In the genomic region with DNA sequence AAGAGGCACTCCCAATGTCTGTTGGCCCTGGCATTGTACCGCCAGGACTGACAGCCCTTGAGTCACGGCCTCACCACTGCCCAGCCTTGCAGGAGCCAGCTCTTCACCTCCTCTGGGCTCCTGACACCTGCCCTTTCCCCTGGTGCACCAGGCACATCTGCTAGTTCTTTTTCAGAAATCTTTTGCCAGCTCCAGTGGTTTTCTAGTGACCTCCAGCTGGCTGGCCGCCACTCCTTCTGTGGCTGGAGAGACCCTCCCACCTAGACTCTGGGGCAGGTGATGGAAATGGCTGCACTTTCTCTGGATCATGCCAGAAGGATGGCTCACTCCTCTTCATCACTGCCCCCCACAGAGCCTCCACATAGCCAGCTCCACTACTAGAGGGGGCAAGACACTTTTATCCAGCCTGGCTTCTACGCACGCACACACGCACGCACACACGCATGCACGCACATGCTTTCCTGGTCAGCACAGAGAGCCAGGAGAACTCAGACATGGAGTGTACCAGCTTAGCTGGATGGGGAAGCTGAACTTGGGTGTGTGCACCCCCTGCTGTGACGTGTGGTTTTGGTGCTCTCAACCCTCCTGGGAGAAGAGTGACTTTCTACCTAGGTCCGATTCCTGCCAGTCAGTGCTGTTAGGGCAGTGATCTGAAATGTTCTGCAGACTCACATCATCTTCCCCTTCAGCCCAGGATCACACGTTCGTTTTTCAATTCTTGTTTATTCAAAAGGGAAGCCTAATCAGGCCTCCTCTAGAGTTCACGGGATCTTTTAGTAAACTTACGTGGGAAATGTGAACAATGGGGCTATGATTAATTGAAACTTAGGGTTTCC, we compare ENCODE assay signal across 17 cellular contexts.
DNase-seq lines count a peak whose midpoint lies in the region; ATAC-seq, FAIRE-seq and TF ChIP-seq lines count a peak whose summit lies in the region.
"Had no signal": no experiment of that assay in that cellular context is flagged by ENCODE, and none has a peak within 500 bp of the region (broad histone marks: within the 10 kb centered on the region; RNA-seq: fewer than 3 reads in every experiment).

No MANE protein-coding gene starts in this region.

- peak in 1 of 2 donors; percentile 24 for ATAC-seq in CD4-positive, CD25-positive, alpha-beta regulatory T cell (ENCODE audit: low read depth in 2 of 2)
- ATAC-seq: gastrocnemius medialis had no signal

- H3K9me3 ChIP-seq in CD4-positive, CD25-positive, alpha-beta regulatory T cell (ENCODE audit: control insufficient read depth in 2 of 2, low read length in 2 of 2): no peaks in the 10 kb centered on the region
- no peaks in the 10 kb centered on the region for H3K9me3 ChIP-seq in HUES48 (ENCODE audit: control insufficient read depth, insufficient read depth, low read length)
- H3K9me3 ChIP-seq in iPS-20b (ENCODE audit: insufficient read depth, low read depth, low read length): no peaks in the 10 kb centered on the region
- H3K9me3 ChIP-seq in breast epithelium: no peaks in the 10 kb centered on the region
- H3K9me3 ChIP-seq: gastrocnemius medialis, prostate gland had no signal

- no peak for DNase-seq in CD4-positive, CD25-positive, alpha-beta regulatory T cell
- DNase-seq in RCC 7860 (ENCODE audit: low spot score) (peak; percentile 43), breast epithelium (ENCODE audit: low spot score in 2 of 2) (no peak), NAMALWA (ENCODE audit: low spot score) (no peak), HPDE6-E6E7 (ENCODE audit: extremely low spot score) (no peak), SK-N-DZ (ENCODE audit: low spot score) (no peak)
- DNase-seq: activated naive CD4-positive, alpha-beta T cell treated with anti-CD3 and anti-CD28 coated beads for 36 hours; caudate nucleus; gastrocnemius medialis; NCI-H1105; NCI-H526 treated with DMSO at 0.1 percent for 48 hours had no signal

- H3K27ac ChIP-seq in CD4-positive, CD25-positive, alpha-beta regulatory T cell (ENCODE audit: insufficient read depth, low read length, poor library complexity, severe bottlenecking): no peak overlapping the region
- peak overlapping the region; percentile 65 for H3K27ac ChIP-seq in HUES48 (ENCODE audit: low read depth, low read length)
- no peak overlapping the region for H3K27ac ChIP-seq in iPS-20b (ENCODE audit: low read length)
- H3K27ac ChIP-seq in breast epithelium: no peak overlapping the region
- H3K27ac ChIP-seq: prostate gland had no signal

- H3K27me3 ChIP-seq in CD4-positive, CD25-positive, alpha-beta regulatory T cell (ENCODE audit: control insufficient read depth, insufficient read depth, low read length): no peaks in the 10 kb centered on the region
- H3K27me3 ChIP-seq in HUES48 (ENCODE audit: control insufficient read depth, insufficient read depth, low read length) (no peaks in the 10 kb centered on the region), iPS-20b (ENCODE audit: insufficient read depth, low read length) (no peaks in the 10 kb centered on the region), breast epithelium (no peaks in the 10 kb centered on the region)
- H3K27me3 ChIP-seq: gastrocnemius medialis had no signal

- peaks cover 19% of the 10 kb centered on the region for H3K27me3 Mint-ChIP-seq in CD4-positive, CD25-positive, alpha-beta regulatory T cell

- peaks cover 6% of the 10 kb centered on the region for H3K4me1 ChIP-seq in CD4-positive, CD25-positive, alpha-beta regulatory T cell (ENCODE audit: control insufficient read depth, insufficient read depth, low read length, poor library complexity, severe bottlenecking)
- H3K4me1 ChIP-seq in HUES48 (ENCODE audit: control insufficient read depth, insufficient read depth, low read length): peaks cover 17% of the 10 kb centered on the region
- H3K4me1 ChIP-seq in iPS-20b (ENCODE audit: insufficient read depth, low read length): peaks cover 13% of the 10 kb centered on the region
- H3K4me1 ChIP-seq in breast epithelium: no peaks in the 10 kb centered on the region
- H3K4me1 ChIP-seq: gastrocnemius medialis, prostate gland had no signal

- no peak for TF ChIP-seq POLR2A in breast epithelium (IDR thresholded peaks at IDR 0.05)

- peak; percentile 48 for FAIRE-seq in RCC 7860 (lab: Jason Lieb, UNC)
- FAIRE-seq: endometrium, islet of Langerhans, TTC549 had no signal

- peaks cover 6 to 42% (median 13%) of the 10 kb centered on the region in 4 donors for H3K4me1 Mint-ChIP-seq in CD4-positive, CD25-positive, alpha-beta regulatory T cell

- no peak overlapping the region for H3K9ac ChIP-seq in HUES48 (ENCODE audit: low read depth, low read length)
- H3K9ac ChIP-seq in iPS-20b (ENCODE audit: low read depth, low read length): peak overlapping the region; percentile 0; the same call in 1 of the 2 replicates

- no peaks in the 10 kb centered on the region for H3K36me3 Mint-ChIP-seq in CD4-positive, CD25-positive, alpha-beta regulatory T cell

- H3K27ac Mint-ChIP-seq in CD4-positive, CD25-positive, alpha-beta regulatory T cell: peak overlapping the region in 2 of 3 donors; percentile 86 to 93
- H3K27ac Mint-ChIP-seq: activated naive CD4-positive, alpha-beta T cell treated with anti-CD3 and anti-CD28 coated beads for 36 hours had no signal

- H3K9me3 Mint-ChIP-seq in CD4-positive, CD25-positive, alpha-beta regulatory T cell: peaks cover 0 to 2% (median 0%) of the 10 kb centered on the region in 7 donors
- H3K9me3 Mint-ChIP-seq: activated naive CD4-positive, alpha-beta T cell treated with anti-CD3 and anti-CD28 coated beads for 36 hours had no signal

- H3K4me3 Mint-ChIP-seq in CD4-positive, CD25-positive, alpha-beta regulatory T cell: no peak overlapping the region
- H3K4me3 Mint-ChIP-seq: activated naive CD4-positive, alpha-beta T cell treated with anti-CD3 and anti-CD28 coated beads for 36 hours had no signal

- no peak overlapping the region for H3K4me3 ChIP-seq in CD4-positive, CD25-positive, alpha-beta regulatory T cell (ENCODE audit: low read depth, low read length)
- H3K4me3 ChIP-seq in HUES48 (ENCODE audit: low read depth, low read length) (no peak overlapping the region), iPS-20b (ENCODE audit: low read length) (no peak overlapping the region), breast epithelium (no peak overlapping the region)
- H3K4me3 ChIP-seq: gastrocnemius medialis, prostate gland had no signal

- no peak for TF ChIP-seq CTCF in breast epithelium (IDR thresholded peaks at IDR 0.05)

- intact Hi-C loops in breast epithelium (cut with DNase I; ENCODE audit: low total_unique reads): no loop called here

- H3K36me3 ChIP-seq in CD4-positive, CD25-positive, alpha-beta regulatory T cell (ENCODE audit: control insufficient read depth, insufficient read depth, low read length): no peaks in the 10 kb centered on the region
- H3K36me3 ChIP-seq in HUES48 (ENCODE audit: control insufficient read depth, insufficient read depth, low read length) (no peaks in the 10 kb centered on the region), iPS-20b (ENCODE audit: insufficient read depth, low read depth, low read length) (no peaks in the 10 kb centered on the region), breast epithelium (no peaks in the 10 kb centered on the region)
- H3K36me3 ChIP-seq: gastrocnemius medialis, prostate gland had no signal
